In the genomic region with DNA sequence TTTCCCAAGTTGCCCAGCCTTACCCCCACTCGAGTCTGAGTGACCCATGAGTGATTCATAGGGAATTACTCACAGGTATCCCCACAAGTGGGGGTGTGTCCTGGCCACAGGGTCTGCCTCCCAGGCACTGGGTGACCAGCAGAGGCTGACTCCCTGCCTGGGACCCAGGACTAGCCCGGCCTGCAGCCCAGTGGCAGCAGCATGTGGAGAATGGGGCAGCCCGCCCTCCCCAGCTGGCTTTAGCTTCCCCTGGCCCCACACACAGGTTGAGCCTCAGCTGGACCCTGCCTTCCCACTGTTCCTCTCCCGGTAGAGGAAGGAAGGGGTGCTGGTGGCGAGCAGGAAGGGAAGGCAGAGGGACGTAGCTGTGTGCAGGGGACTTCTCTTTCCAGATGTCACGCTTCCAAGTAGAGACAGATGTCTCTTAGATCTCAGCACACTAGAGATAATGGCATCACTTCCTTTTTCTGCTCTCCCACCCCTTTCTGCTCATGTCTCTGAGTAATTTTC, we compare ENCODE assay signal across 12 cellular contexts. TPM values are rescaled to one million over a fixed set of nuclear protein-coding genes. Genes with fewer than 3 reads are reported as not detected.
A peak's percentile ranks its signal among the peaks of the same experiment; 100 is the strongest.
DNase-seq lines count a peak whose midpoint lies in the region; ATAC-seq, FAIRE-seq and TF ChIP-seq lines count a peak whose summit lies in the region.
"Had no signal": no experiment of that assay in that cellular context is flagged by ENCODE, and none has a peak within 500 bp of the region (broad histone marks: within the 10 kb centered on the region; RNA-seq: fewer than 3 reads in every experiment).

No MANE protein-coding gene starts in this region.

- H3K36me3 Mint-ChIP-seq in WTC11 (0 out of 2 replicates have a peak, but pooled peaks cover 4% of the 10 kb centered on the region), natural killer cell (no peaks in the 10 kb centered on the region)

- H3K27ac Mint-ChIP-seq in WTC11 (no peak overlapping the region), natural killer cell (no peak overlapping the region)

- H4K8ac ChIP-seq in mesendoderm (ENCODE audit: low read depth, low read length), result no peak overlapping the region

- H3K4me1 Mint-ChIP-seq in WTC11 (peaks cover 22% of the 10 kb centered on the region), natural killer cell (peaks cover 0 to 6% of the 10 kb centered on the region in 2 donors)

- H3K4me3 Mint-ChIP-seq in WTC11 (no peak overlapping the region), natural killer cell (no peak overlapping the region)

- ATAC-seq in WTC11 (peak; percentile 63), natural killer cell (no peak)

- H3K27me3 ChIP-seq in HUES48 (ENCODE audit: control insufficient read depth, insufficient read depth, low read length) (no peaks in the 10 kb centered on the region), mesendoderm (ENCODE audit: insufficient read depth, low read length, poor library complexity) (no peaks in the 10 kb centered on the region), colonic mucosa (no peaks in the 10 kb centered on the region)

- no peak overlapping the region for H3K18ac ChIP-seq in mesendoderm (ENCODE audit: low read length)

- intact Hi-C loops in natural killer cell (cut with micrococcal nuclease) (no loop called here), colonic mucosa (cut with DNase I) (no loop called here)

- no peak overlapping the region for H3K9ac ChIP-seq in HUES48 (ENCODE audit: low read depth, low read length)
- H3K9ac ChIP-seq in mesendoderm (ENCODE audit: low read length), result no peak overlapping the region
- no peak overlapping the region for H3K9ac ChIP-seq in colonic mucosa (ENCODE audit: low read depth in 2 of 2, low read length in 2 of 2)

- H2BK15ac ChIP-seq in mesendoderm (replicated peaks; ENCODE audit: low read depth), result no peak overlapping the region

- WGBS in mesendoderm (ENCODE audit: extremely low coverage, insufficient coverage, low lambda C conversion rate), result no CpG with 5 or more reads among the region's 7 CpGs

- H3K79me2 ChIP-seq in mesendoderm (ENCODE audit: control insufficient read depth, insufficient read depth, low read length), result no peaks in the 10 kb centered on the region

- H3K4me2 ChIP-seq in mesendoderm (ENCODE audit: low read length), result no peak overlapping the region

- H3K27ac ChIP-seq in HUES48 (ENCODE audit: low read depth, low read length) (peak overlapping the region; percentile 3), mesendoderm (ENCODE audit: low read depth, low read length) (no peak overlapping the region), colonic mucosa (no peak overlapping the region)
- H3K27ac ChIP-seq: epithelial cell of prostate had no signal

- H3K4me3 ChIP-seq in HUES48 (ENCODE audit: low read depth, low read length) (no peak overlapping the region), mesendoderm (ENCODE audit: low read length) (no peak overlapping the region), colonic mucosa (no peak overlapping the region)

- H3K4me1 ChIP-seq in HUES48 (ENCODE audit: control insufficient read depth, insufficient read depth, low read length) (peaks cover 5% of the 10 kb centered on the region; the same call in 1 of the 2 replicates), mesendoderm (ENCODE audit: control insufficient read depth, low read depth, low read length) (no peaks in the 10 kb centered on the region), colonic mucosa (no peaks in the 10 kb centered on the region)

- no peak overlapping the region for H3K4ac ChIP-seq in mesendoderm (ENCODE audit: low read depth, low read length)

- no peaks in the 10 kb centered on the region for H3K27me3 Mint-ChIP-seq in WTC11 (ENCODE audit: low read depth)
- H3K27me3 Mint-ChIP-seq in natural killer cell (ENCODE audit: low read depth in 2 of 2), result peaks cover 0 to 5% of the 10 kb centered on the region in 2 donors

- H4K5ac ChIP-seq in mesendoderm (ENCODE audit: low read length), result no peak overlapping the region

- no peak overlapping the region for H3K23ac ChIP-seq in mesendoderm (ENCODE audit: low read length)

- POLR2A ChIA-PET in WTC11 (lab: Charles Lee), result no interaction called here

- H3K9me3 Mint-ChIP-seq in WTC11 (peaks cover 12% of the 10 kb centered on the region), natural killer cell (no peaks in the 10 kb centered on the region)

- CTCF ChIA-PET in WTC11 (lab: Charles Lee), result interaction anchor here (0.5 to 1.7 kb wide), 2 partner anchors 231 to 250 kb away, joined by 4 to 7 read pairs; no protein-coding TSS in a partner anchor

- no peak overlapping the region for H2AK5ac ChIP-seq in mesendoderm (ENCODE audit: low read length)

- H3K9me3 ChIP-seq in HUES48 (ENCODE audit: control insufficient read depth, insufficient read depth, low read length) (no peaks in the 10 kb centered on the region), colonic mucosa (no peaks in the 10 kb centered on the region)

- no peaks in the 10 kb centered on the region for H3K79me1 ChIP-seq in mesendoderm (ENCODE audit: low read length)

- DNase-seq in CMK (ENCODE audit: low read depth) (peak; percentile 47), WTC11 (ENCODE audit: low spot score) (no peak), mesendoderm (peak; percentile 19), NCI-H2107 (lab: John Stamatoyannopoulos, UW) (no peak), natural killer cell (no peak), GM19239 (ENCODE audit: insufficient read length, low spot score) (no peak), colonic mucosa (no peak)
- DNase-seq: KG1; SHP77 treated with DMSO at 0.1 percent for 48 hours; stimulated activated CD4-positive, alpha-beta T cell treated with anti-CD3 and anti-CD28 coated beads, Interleukin-4, amount 100 ng/mL, for 1 hour had no signal

- TF ChIP-seq CTCF in WTC11 (IDR thresholded peaks at IDR 0.05) (no peak), natural killer cell (IDR thresholded peaks at IDR 0.05) (no peak), colonic mucosa (IDR thresholded peaks at IDR 0.05) (no peak)

- H2BK5ac ChIP-seq in mesendoderm (ENCODE audit: low read length), result no peak overlapping the region

- no peaks in the 10 kb centered on the region for H3K36me3 ChIP-seq in HUES48 (ENCODE audit: control insufficient read depth, insufficient read depth, low read length)
- no peaks in the 10 kb centered on the region for H3K36me3 ChIP-seq in mesendoderm (ENCODE audit: control insufficient read depth, insufficient read depth, low read length)
- no peaks in the 10 kb centered on the region for H3K36me3 ChIP-seq in colonic mucosa

- H3K56ac ChIP-seq in mesendoderm (ENCODE audit: low read length), result no peak overlapping the region

- H2BK120ac ChIP-seq in mesendoderm (ENCODE audit: low read depth, low read length), result no peak overlapping the region

- FAIRE-seq in GM19239 (lab: Jason Lieb, UNC), result no peak

TF ChIP-seq in WTC11, 78 proteins besides CTCF, POLR2A, EP300 and RAD21:
- no peak for TF ChIP-seq ZNF532 (CRISPR knock-in tag; IDR thresholded peaks at IDR 0.05; ENCODE audit: borderline replicate concordance)
- no peak for TF ChIP-seq USF2 (CRISPR knock-in tag; IDR thresholded peaks at IDR 0.05)
- TF ChIP-seq GTF2I (CRISPR knock-in tag; conservative IDR thresholded peaks at IDR 0.05), result no peak

RNA-seq across cellular contexts. Expression of gene EMILIN2, which starts 51.4 kb away (rescaled TPM):
- total RNA-seq in WTC11 (2021), result 11.7 to 13.0 TPM (median 11.8 TPM) in 3 replicates
- 7.1 TPM for polyA plus RNA-seq in mesendoderm (2013, experiment 1 of 2)
- polyA plus RNA-seq in mesendoderm (2013, experiment 2 of 2), result 6.9 TPM
- 10 to 100 TPM in 1 of 3 donors, 1 to 10 TPM in 2; 8.4 to 25.6 (median 9.8) TPM for total RNA-seq in natural killer cell
- total RNA-seq in colonic mucosa, result 10 to 100 TPM; 17.0 to 23.2 TPM

Comparison
In these comparisons a context has a peak if more than half of its experiments do, and no peak if none do; other contexts are left out.
1. DNase-seq: peak in CMK (single experiment) and mesendoderm (single experiment); none in WTC11 (single experiment), NCI-H2107 (single experiment), natural killer cell (single experiment), GM19239 (single experiment) and colonic mucosa (single experiment).